ENCODE assay signal across 10 cellular contexts in genomic region chrX:3262906-3263305, GRCh38.
A peak's percentile ranks its signal among the peaks of the same experiment; 100 is the strongest.
DNase-seq lines count a peak whose midpoint lies in the region; ATAC-seq, FAIRE-seq and TF ChIP-seq lines count a peak whose summit lies in the region.
"Had no signal": no experiment of that assay in that cellular context is flagged by ENCODE, and none has a peak within 500 bp of the region (broad histone marks: within the 10 kb centered on the region; RNA-seq: fewer than 3 reads in every experiment).

No MANE protein-coding gene starts in this region.

- no peak for FAIRE-seq in urothelium cell line (lab: Jason Lieb, UNC)

- peaks cover 7 to 10% of the 10 kb centered on the region in 2 donors for H3K9me3 Mint-ChIP-seq in stimulated activated naive CD8-positive, alpha-beta T cell treated with anti-CD3 and anti-CD28 coated beads, Interleukin-15, amount 100 ng/mL, for 72 hours

- peak; percentile 85 for DNase-seq in HT1080 (ENCODE audit: low read depth)
- peak; percentile 83 for DNase-seq in amniotic epithelial cell (ENCODE audit: low read depth)
- peak; percentile 69 for DNase-seq in hepatocyte (ENCODE audit: low spot score)
- peak; percentile 36 for DNase-seq in urothelium cell line (ENCODE audit: low spot score)
- DNase-seq in stimulated activated naive CD8-positive, alpha-beta T cell treated with anti-CD3 and anti-CD28 coated beads, Interleukin-15, amount 100 ng/mL, for 72 hours: no peak
- DNase-seq in NCI-H748 (lab: John Stamatoyannopoulos, UW; ENCODE audit: unreplicated experiment): no peak
- DNase-seq in cortex of kidney (lab: John Stamatoyannopoulos, UW): no peak
- DNase-seq: Kasumi-1 had no signal

- H3K36me3 ChIP-seq in hepatocyte (replicated peaks; ENCODE audit: insufficient read depth, low read depth): no peaks in the 10 kb centered on the region
- H3K36me3 ChIP-seq: neutrophil had no signal

- peaks cover 10% of the 10 kb centered on the region for H3K4me1 ChIP-seq in hepatocyte (ENCODE audit: insufficient read depth)

- no peaks in the 10 kb centered on the region for H3K4me1 Mint-ChIP-seq in stimulated activated naive CD8-positive, alpha-beta T cell treated with anti-CD3 and anti-CD28 coated beads, Interleukin-15, amount 100 ng/mL, for 72 hours

- H4K20me1 ChIP-seq in hepatocyte (ENCODE audit: insufficient read depth, poor library complexity, severe bottlenecking): no peaks in the 10 kb centered on the region

- no peak overlapping the region for H3K4me3 ChIP-seq in hepatocyte

- no peak overlapping the region for H3K4me2 ChIP-seq in hepatocyte

- no peak overlapping the region for H3K4me3 Mint-ChIP-seq in stimulated activated naive CD8-positive, alpha-beta T cell treated with anti-CD3 and anti-CD28 coated beads, Interleukin-15, amount 100 ng/mL, for 72 hours

- H2AFZ ChIP-seq in hepatocyte: no peak overlapping the region

- TF ChIP-seq CTCF in hepatocyte (IDR thresholded peaks at IDR 0.05; ENCODE audit: poor library complexity): no peak

- peak overlapping the region; percentile 76 for H3K27ac ChIP-seq in hepatocyte
- H3K27ac ChIP-seq: neutrophil had no signal

- no peaks in the 10 kb centered on the region for H3K27me3 Mint-ChIP-seq in stimulated activated naive CD8-positive, alpha-beta T cell treated with anti-CD3 and anti-CD28 coated beads, Interleukin-15, amount 100 ng/mL, for 72 hours

- no peaks in the 10 kb centered on the region for H3K9me2 ChIP-seq in hepatocyte (replicated peaks; ENCODE audit: insufficient read depth)

- no peaks in the 10 kb centered on the region for H3K27me3 ChIP-seq in hepatocyte
- H3K27me3 ChIP-seq: neutrophil had no signal

- WGBS in hepatocyte (ENCODE audit: low lambda C conversion rate, missing lambda C conversion rate): 30% methylated on average over 1 of the region's 1 CpG

- no peaks in the 10 kb centered on the region for H3K9me3 ChIP-seq in hepatocyte (ENCODE audit: low read depth)
- H3K9me3 ChIP-seq: neutrophil had no signal

- H3K27ac Mint-ChIP-seq in stimulated activated naive CD8-positive, alpha-beta T cell treated with anti-CD3 and anti-CD28 coated beads, Interleukin-15, amount 100 ng/mL, for 72 hours: no peak overlapping the region

- ATAC-seq in stimulated activated naive CD8-positive, alpha-beta T cell treated with anti-CD3 and anti-CD28 coated beads, Interleukin-15, amount 100 ng/mL, for 72 hours: no peak
- ATAC-seq: activated CD4-positive, CD25-positive, alpha-beta regulatory T cell treated with anti-CD3 and anti-CD28 coated beads, Interleukin-2, amount 50 U/mL, for 24 hours had no signal

- H3K79me2 ChIP-seq in hepatocyte: no peaks in the 10 kb centered on the region

Comparison
In these comparisons a context has a peak if more than half of its experiments do, and no peak if none do; other contexts are left out.
1. DNase-seq: peak in HT1080 (single experiment), amniotic epithelial cell (single experiment), hepatocyte (single experiment) and urothelium cell line (single experiment); none in stimulated activated naive CD8-positive, alpha-beta T cell treated with anti-CD3 and anti-CD28 coated beads, Interleukin-15, amount 100 ng/mL, for 72 hours (0 of 2), NCI-H748 (single experiment) and cortex of kidney (single experiment).